26 cellular contexts compared by ENCODE assay signal in genomic region chr3:18586076-18586475, GRCh38.
"Had no signal": no experiment of that assay in that cellular context is flagged by ENCODE, and none has a peak within 500 bp of the region (broad histone marks: within the 10 kb centered on the region; RNA-seq: fewer than 3 reads in every experiment).

No MANE protein-coding gene starts in this region.

- H3K4me1 ChIP-seq: colonic mucosa, gastrocnemius medialis, left ventricle myocardium inferior, right atrium auricular region, thyroid gland, upper lobe of left lung had no signal

- H3K27ac ChIP-seq: colonic mucosa, gastrocnemius medialis, left ventricle myocardium inferior, right atrium auricular region, stomach, thyroid gland, upper lobe of left lung had no signal

- H3K36me3 ChIP-seq: colonic mucosa, gastrocnemius medialis, left ventricle myocardium inferior, right atrium auricular region, stomach, thyroid gland, upper lobe of left lung had no signal

- H3K4me3 ChIP-seq: colonic mucosa, gastrocnemius medialis, left ventricle myocardium inferior, lung, mucosa of descending colon, right atrium auricular region, smooth muscle cell, stomach, thyroid gland, upper lobe of left lung had no signal

- DNase-seq: activated CD4-positive, alpha-beta T cell treated with anti-CD3 and anti-CD28 coated beads for 1 hour; activated CD4-positive, alpha-beta T cell treated with anti-CD3 and anti-CD28 coated beads, Interleukin-2, amount 10 ng/mL, durations not matched to agents 7 days and 5 days; activated CD8-positive, alpha-beta memory T cell treated with anti-CD3 and anti-CD28 coated beads, Interleukin-2, amount 10 ng/mL, durations not matched to agents 7 days and 5 days; activated CD8-positive, alpha-beta T cell treated with anti-CD3 and anti-CD28 coated beads, Interleukin-2, amount 10 ng/mL, durations not matched to agents 7 days and 5 days; activated naive CD8-positive, alpha-beta T cell treated with anti-CD3 and anti-CD28 coated beads, Interleukin-2, amount 50 U/mL, for 24 hours; activated T-cell treated with anti-CD3 and anti-CD28 coated beads, Interleukin-2, amount 50 U/mL, for 48 hours; colonic mucosa; effector memory CD4-positive, alpha-beta T cell; gastrocnemius medialis; glutamatergic neuron; islet precursor cell; left ventricle myocardium inferior; mucosa of descending colon; stimulated activated CD4-positive, alpha-beta T cell treated with anti-CD3 and anti-CD28 coated beads, Interleukin-1b, Interleukin-23, amount 100 ng/mL, for 48 hours; stimulated activated CD4-positive, alpha-beta T cell treated with anti-CD3 and anti-CD28 coated beads, Interleukin-4, amount 100 ng/mL, for 4 hours; stimulated activated CD8-positive, alpha-beta memory T cell treated with anti-CD3 and anti-CD28 coated beads, Interleukin-4, amount 100 ng/mL, for 48 hours; stomach; T-helper 2 cell; thyroid gland; upper lobe of left lung had no signal

- ATAC-seq: activated CD8-positive, alpha-beta memory T cell treated with anti-CD3 and anti-CD28 coated beads, Interleukin-2, amount 10 ng/mL, durations not matched to agents 7 days and 5 days; activated CD8-positive, alpha-beta T cell treated with anti-CD3 and anti-CD28 coated beads, Interleukin-2, amount 10 ng/mL, durations not matched to agents 7 days and 5 days; activated naive CD8-positive, alpha-beta T cell treated with anti-CD3 and anti-CD28 coated beads, Interleukin-2, amount 50 U/mL, for 24 hours; gastrocnemius medialis; natural killer cell treated with Interleukin-12 subunit alpha and Interleukin-12 subunit beta and Interleukin-15 and Interleukin-18, amount 100 ng/mL, for 72 hours; stimulated activated memory B cell treated with anti-CD40 and anti-IgM and Interleukin-4, amounts not matched to agents 10 μg/mL and 1 μg/mL and 100 μg/mL, for 72 hours; WTC11 had no signal

- H3K27me3 ChIP-seq: colonic mucosa, gastrocnemius medialis, right atrium auricular region, stomach, thyroid gland, upper lobe of left lung had no signal

- H3K4me2 ChIP-seq: smooth muscle cell had no signal

- H3K9me3 ChIP-seq: colonic mucosa, gastrocnemius medialis, mucosa of descending colon, right atrium auricular region, thyroid gland, upper lobe of left lung had no signal
